In the genomic region with DNA sequence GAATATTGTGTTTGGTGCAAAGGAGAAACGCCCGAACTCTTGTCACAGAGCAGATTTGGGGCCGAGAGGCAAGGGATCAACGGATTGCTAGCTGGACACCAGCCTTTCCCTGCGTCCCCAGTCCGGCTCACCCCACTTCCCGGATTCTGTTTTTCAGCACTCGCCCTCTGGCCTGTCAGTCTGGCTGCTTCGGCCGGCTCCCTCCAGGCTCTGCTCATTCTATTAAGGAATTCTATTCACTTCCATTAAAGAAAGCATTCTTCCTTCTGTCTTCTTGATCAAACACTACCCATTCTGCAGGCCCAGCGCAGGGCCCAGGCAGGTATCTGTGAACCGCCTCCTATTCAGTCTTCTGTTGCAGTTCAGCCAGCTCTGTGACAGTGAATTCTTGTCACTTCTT, we compare ENCODE assay signal across 1 cellular context.
TF ChIP-seq lines count a peak whose summit lies in the region.

No MANE protein-coding gene starts in this region.

TF ChIP-seq in K562, 482 proteins besides CTCF, POLR2A, EP300 and RAD21 (continued from another document):
- TF ChIP-seq HEY1 (CRISPR knock-in tag; IDR thresholded peaks at IDR 0.05; ENCODE audit: borderline replicate concordance), result no peak
- no peak for TF ChIP-seq POLR2B (IDR thresholded peaks at IDR 0.05; ENCODE audit: low read depth, partially characterized antibody)
- TF ChIP-seq ZFX (CRISPR knock-in tag; IDR thresholded peaks at IDR 0.05), result no peak
- no peak for TF ChIP-seq ZNF263 (CRISPR knock-in tag; IDR thresholded peaks at IDR 0.05; ENCODE audit: borderline replicate concordance)
- TF ChIP-seq, protein P1, sequence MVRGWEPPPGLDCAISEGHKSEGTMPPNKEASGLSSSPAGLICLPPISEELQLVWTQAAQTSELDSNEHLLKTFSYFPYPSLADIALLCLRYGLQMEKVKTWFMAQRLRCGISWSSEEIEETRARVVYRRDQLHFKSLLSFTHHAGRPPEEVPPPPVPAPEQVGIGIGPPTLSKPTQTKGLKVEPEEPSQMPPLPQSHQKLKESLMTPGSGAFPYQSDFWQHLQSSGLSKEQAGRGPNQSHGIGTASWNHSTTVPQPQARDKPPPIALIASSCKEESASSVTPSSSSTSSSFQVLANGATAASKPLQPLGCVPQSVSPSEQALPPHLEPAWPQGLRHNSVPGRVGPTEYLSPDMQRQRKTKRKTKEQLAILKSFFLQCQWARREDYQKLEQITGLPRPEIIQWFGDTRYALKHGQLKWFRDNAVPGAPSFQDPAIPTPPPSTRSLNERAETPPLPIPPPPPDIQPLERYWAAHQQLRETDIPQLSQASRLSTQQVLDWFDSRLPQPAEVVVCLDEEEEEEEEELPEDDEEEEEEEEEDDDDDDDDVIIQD (CRISPR knock-in tag; IDR thresholded peaks at IDR 0.05), result no peak
- TF ChIP-seq EWSR1 (IDR thresholded peaks at IDR 0.05; ENCODE audit: borderline replicate concordance, low read depth, partially characterized antibody), result no peak
- TF ChIP-seq, protein P2, sequence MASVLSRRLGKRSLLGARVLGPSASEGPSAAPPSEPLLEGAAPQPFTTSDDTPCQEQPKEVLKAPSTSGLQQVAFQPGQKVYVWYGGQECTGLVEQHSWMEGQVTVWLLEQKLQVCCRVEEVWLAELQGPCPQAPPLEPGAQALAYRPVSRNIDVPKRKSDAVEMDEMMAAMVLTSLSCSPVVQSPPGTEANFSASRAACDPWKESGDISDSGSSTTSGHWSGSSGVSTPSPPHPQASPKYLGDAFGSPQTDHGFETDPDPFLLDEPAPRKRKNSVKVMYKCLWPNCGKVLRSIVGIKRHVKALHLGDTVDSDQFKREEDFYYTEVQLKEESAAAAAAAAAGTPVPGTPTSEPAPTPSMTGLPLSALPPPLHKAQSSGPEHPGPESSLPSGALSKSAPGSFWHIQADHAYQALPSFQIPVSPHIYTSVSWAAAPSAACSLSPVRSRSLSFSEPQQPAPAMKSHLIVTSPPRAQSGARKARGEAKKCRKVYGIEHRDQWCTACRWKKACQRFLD (CRISPR knock-in tag; IDR thresholded peaks at IDR 0.05), result no peak
- TF ChIP-seq TAL1 (IDR thresholded peaks at IDR 0.05), result no peak
